ENCODE assay signal across 8 cellular contexts in genomic region chr2:237967463-237967871, GRCh38. TPM values are rescaled to one million over a fixed set of nuclear protein-coding genes. Genes with fewer than 3 reads are reported as not detected.
A peak's percentile ranks its signal among the peaks of the same experiment; 100 is the strongest.
DNase-seq lines count a peak whose midpoint lies in the region; ATAC-seq and TF ChIP-seq lines count a peak whose summit lies in the region.

No MANE protein-coding gene starts in this region.

- peaks cover 37% of the 10 kb centered on the region for H3K79me2 ChIP-seq in mesendoderm (ENCODE audit: control insufficient read depth, insufficient read depth, low read length)

- no peak overlapping the region for H2BK5ac ChIP-seq in mesendoderm (ENCODE audit: low read length)

- H3K4ac ChIP-seq in mesendoderm (ENCODE audit: low read depth, low read length): peak overlapping the region; percentile 66

- peaks cover 4% of the 10 kb centered on the region for H3K4me1 ChIP-seq in mesendoderm (ENCODE audit: control insufficient read depth, low read depth, low read length)
- peaks cover 27 to 33% (median 29%) of the 10 kb centered on the region in 4 donors for H3K4me1 ChIP-seq in upper lobe of left lung

- WGBS in mesendoderm (ENCODE audit: extremely low coverage, insufficient coverage, low lambda C conversion rate): no CpG with 5 or more reads among the region's 30 CpGs
- WGBS in upper lobe of left lung, 2 donors: 1% methylated on average over 15 to 20 of the region's 30 CpGs

- no peak overlapping the region for H3K27ac ChIP-seq in SK-N-MC
- H3K27ac ChIP-seq in mesendoderm (ENCODE audit: low read depth, low read length): no peak overlapping the region
- peak overlapping the region; percentile 63 to 83 (median 79) for H3K27ac ChIP-seq in upper lobe of left lung

- H3K36me3 ChIP-seq in SK-N-MC (ENCODE audit: insufficient read depth, low read length) (no peaks in the 10 kb centered on the region), mesendoderm (ENCODE audit: control insufficient read depth, insufficient read depth, low read length) (no peaks in the 10 kb centered on the region), upper lobe of left lung (no peaks in the 10 kb centered on the region)

- no peak overlapping the region for H3K23ac ChIP-seq in mesendoderm (ENCODE audit: low read length)

- H3K4me3 ChIP-seq in SK-N-MC (peak overlapping the region; percentile 89), mesendoderm (ENCODE audit: low read length) (peak overlapping the region; percentile 91), upper lobe of left lung (peak overlapping the region; percentile 66 to 92 (median 85))

- H2BK15ac ChIP-seq in mesendoderm (replicated peaks; ENCODE audit: low read depth): no peak overlapping the region

- peak overlapping the region; percentile 68 for H4K8ac ChIP-seq in mesendoderm (ENCODE audit: low read depth, low read length)

- H2AK5ac ChIP-seq in mesendoderm (ENCODE audit: low read length): no peak overlapping the region

- H3K18ac ChIP-seq in mesendoderm (ENCODE audit: low read length): peak overlapping the region; percentile 88

- H3K9me3 ChIP-seq in SK-N-MC (ENCODE audit: low read depth, low read length) (peaks cover 2% of the 10 kb centered on the region; the same call in 1 of the 2 replicates), upper lobe of left lung (peaks cover 0 to 5% (median 0%) of the 10 kb centered on the region in 4 donors)

- no peak for TF ChIP-seq CTCF in upper lobe of left lung (IDR thresholded peaks at IDR 0.05)

- H3K4me2 ChIP-seq in mesendoderm (ENCODE audit: low read length): peak overlapping the region; percentile 84

- ATAC-seq in upper lobe of left lung (ENCODE audit: low FRiP score in 2 of 2) (peak in 1 of 2 donors; percentile 1), HG03045 (IDR thresholded peaks at IDR 0.05; ENCODE audit: unreplicated experiment) (no peak)

- H3K79me1 ChIP-seq in mesendoderm (ENCODE audit: low read length): peaks cover 21% of the 10 kb centered on the region

- TF ChIP-seq EP300 in upper lobe of left lung (IDR thresholded peaks at IDR 0.05): no peak

- H3K27me3 ChIP-seq in mesendoderm (ENCODE audit: insufficient read depth, low read length, poor library complexity): no peaks in the 10 kb centered on the region
- H3K27me3 ChIP-seq in upper lobe of left lung: no peaks in the 10 kb centered on the region

- peak; percentile 69 for DNase-seq in activated CD8-positive, alpha-beta memory T cell treated with anti-CD3 and anti-CD28 coated beads for 24 hours
- no peak for DNase-seq in activated CD8-positive, alpha-beta memory T cell treated with anti-CD3 and anti-CD28 coated beads, Interleukin-2, amount 50 U/mL, for 4 hours
- DNase-seq in SK-N-MC (ENCODE audit: low read depth, low spot score): no peak
- peak; percentile 62 for DNase-seq in ecto neural progenitor cell (ENCODE audit: low spot score)
- DNase-seq in mesendoderm: no peak
- peak in 1 of 2 donors; percentile 31 for DNase-seq in upper lobe of left lung
- DNase-seq in DMS79 (lab: John Stamatoyannopoulos, UW): no peak

- TF ChIP-seq POLR2A in upper lobe of left lung (IDR thresholded peaks at IDR 0.05): no peak

- no peak overlapping the region for H4K5ac ChIP-seq in mesendoderm (ENCODE audit: low read length)

- H2BK120ac ChIP-seq in mesendoderm (ENCODE audit: low read depth, low read length): no peak overlapping the region

- H3K56ac ChIP-seq in mesendoderm (ENCODE audit: low read length): peak overlapping the region; percentile 95

- peak overlapping the region; percentile 83 for H3K9ac ChIP-seq in SK-N-MC (ENCODE audit: insufficient read length)
- H3K9ac ChIP-seq in mesendoderm (ENCODE audit: low read length): peak overlapping the region; percentile 97

RNA-seq across cellular contexts. Expression of gene UBE2F, which starts 0.7 kb away (rescaled TPM):
- polyA plus RNA-seq in mesendoderm (2013, experiment 1 of 2): 47.8 TPM
- polyA plus RNA-seq in mesendoderm (2013, experiment 2 of 2): 49.3 TPM
- 10 to 100 TPM; 11.5 to 65.5 (median 39.8) TPM for total RNA-seq in upper lobe of left lung

Comparison
In these comparisons a context has a peak if more than half of its experiments do, and no peak if none do; other contexts are left out.
1. DNase-seq: peak in activated CD8-positive, alpha-beta memory T cell treated with anti-CD3 and anti-CD28 coated beads for 24 hours (single experiment) and ecto neural progenitor cell (single experiment); none in activated CD8-positive, alpha-beta memory T cell treated with anti-CD3 and anti-CD28 coated beads, Interleukin-2, amount 50 U/mL, for 4 hours (single experiment), SK-N-MC (single experiment), mesendoderm (single experiment) and DMS79 (single experiment).
2. H3K27ac ChIP-seq: peak in upper lobe of left lung (4 of 4); none in SK-N-MC (single experiment) and mesendoderm (single experiment).
3. Peak in every context shown above with its lines, with median percentiles within 50 percentile points of each other: H3K4me3 ChIP-seq.